ENCODE assay signal across 8 cellular contexts in genomic region chr1:61724721-61725694, GRCh38. TPM values are rescaled to one million over a fixed set of nuclear protein-coding genes. Genes with fewer than 3 reads are reported as not detected.
DNase-seq lines count a peak whose midpoint lies in the region; ATAC-seq and TF ChIP-seq lines count a peak whose summit lies in the region.

TM2D1 (minus strand) TSS chr1:61725141; CDS start chr1:61725120, 21 bp downstream.

- no peak for TF ChIP-seq CTCF in nephron progenitor cell (IDR thresholded peaks at IDR 0.05)

- peaks cover 10% of the 10 kb centered on the region for H3K27me3 Mint-ChIP-seq in nephron progenitor cell (ENCODE audit: low read depth, poor library complexity)
- H3K27me3 Mint-ChIP-seq in stimulated activated naive CD8-positive, alpha-beta T cell treated with anti-CD3 and anti-CD28 coated beads, Interleukin-15, amount 100 ng/mL, for 72 hours: no peaks in the 10 kb centered on the region

- H3K27ac Mint-ChIP-seq in nephron progenitor cell: peak within 1 kb of the TSS; percentile 99
- H3K27ac Mint-ChIP-seq in stimulated activated naive CD8-positive, alpha-beta T cell treated with anti-CD3 and anti-CD28 coated beads, Interleukin-15, amount 100 ng/mL, for 72 hours: peak within 1 kb of the TSS; percentile 99 to 100

- peaks cover 23% of the 10 kb centered on the region for H3K4me1 Mint-ChIP-seq in nephron progenitor cell
- H3K4me1 Mint-ChIP-seq in stimulated activated naive CD8-positive, alpha-beta T cell treated with anti-CD3 and anti-CD28 coated beads, Interleukin-15, amount 100 ng/mL, for 72 hours: peaks cover 21% of the 10 kb centered on the region

- peaks cover 6% of the 10 kb centered on the region for H3K36me3 Mint-ChIP-seq in nephron progenitor cell (ENCODE audit: low read depth)

- H3K9me3 Mint-ChIP-seq in nephron progenitor cell: no peaks in the 10 kb centered on the region
- no peaks in the 10 kb centered on the region for H3K9me3 Mint-ChIP-seq in stimulated activated naive CD8-positive, alpha-beta T cell treated with anti-CD3 and anti-CD28 coated beads, Interleukin-15, amount 100 ng/mL, for 72 hours

- TF ChIP-seq POLR2A in Raji (IDR thresholded peaks at IDR 0.05; ENCODE audit: insufficient read depth, low read depth, low read length): peak; percentile 98

- peak; percentile 95 for ATAC-seq in stimulated activated naive CD8-positive, alpha-beta T cell treated with anti-CD3 and anti-CD28 coated beads, Interleukin-15, amount 100 ng/mL, for 72 hours

- peak; percentile 90 for DNase-seq in EH (ENCODE audit: low read depth)
- DNase-seq in H4 (ENCODE audit: low spot score): peak; percentile 93
- peak; percentile 91 for DNase-seq in LoVo (ENCODE audit: low spot score)
- peak; percentile 82 for DNase-seq in activated effector memory CD4-positive, alpha-beta T cell treated with Interleukin-2 at 50 U/mL for 16 hours
- DNase-seq in fibroblast of the conjunctiva (ENCODE audit: low read depth): peak; percentile 83
- peak; percentile 86 for DNase-seq in nephron progenitor cell
- peak; percentile 83 to 91 for DNase-seq in stimulated activated naive CD8-positive, alpha-beta T cell treated with anti-CD3 and anti-CD28 coated beads, Interleukin-15, amount 100 ng/mL, for 72 hours

- H3K4me3 Mint-ChIP-seq in nephron progenitor cell: peak within 1 kb of the TSS; percentile 95
- H3K4me3 Mint-ChIP-seq in stimulated activated naive CD8-positive, alpha-beta T cell treated with anti-CD3 and anti-CD28 coated beads, Interleukin-15, amount 100 ng/mL, for 72 hours: peak within 1 kb of the TSS; percentile 94 to 100

RNA-seq across cellular contexts. Expression of gene TM2D1, which starts in this region (rescaled TPM):
- 100 and 107 TPM in 2 replicates for total RNA-seq in H4 (2014; rRNA removed; shearing (Covaris generic))

Comparison
In these comparisons a context has a peak if more than half of its experiments do, and no peak if none do; other contexts are left out.
1. Peak in every context shown above with its lines: DNase-seq and ATAC-seq.